ENCODE assay signal across 21 cellular contexts in the genomic region with DNA sequence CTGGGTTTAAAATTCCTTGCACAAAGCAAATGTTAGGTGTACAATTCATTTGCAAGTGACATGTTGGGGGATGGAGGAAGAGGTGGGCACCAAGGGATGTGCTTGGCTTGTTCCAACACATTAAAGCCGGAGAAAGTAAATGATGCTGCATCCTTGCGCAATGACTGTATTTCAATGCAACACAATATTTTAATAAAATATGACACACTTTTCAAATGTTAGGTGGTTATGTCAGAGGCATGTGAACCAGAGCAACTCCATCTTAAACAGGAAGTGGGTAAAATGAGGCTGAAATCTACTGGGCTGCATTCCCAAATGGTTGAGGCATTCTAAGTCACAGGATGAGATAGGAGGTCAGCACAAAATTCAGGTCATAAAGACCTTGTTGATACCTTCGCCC. TPM values are rescaled to one million over a fixed set of nuclear protein-coding genes. Genes with fewer than 3 reads are reported as not detected.
DNase-seq lines count a peak whose midpoint lies in the region; TF ChIP-seq lines count a peak whose summit lies in the region.
"Had no signal": no experiment of that assay in that cellular context is flagged by ENCODE, and none has a peak within 500 bp of the region (broad histone marks: within the 10 kb centered on the region; RNA-seq: fewer than 3 reads in every experiment).

No MANE protein-coding gene starts in this region.

- CTCF ChIA-PET in MCF 10A (lab: Yijun Ruan, JAX) (interaction anchor here (0.6 to 2.0 kb wide), 6 partner anchors 9 to 350 kb away, joined by 3 to 10 read pairs (median 4); no protein-coding TSS in a partner anchor), mammary epithelial cell (lab: Charles Lee; ENCODE audit: low non-redundant PET) (no interaction called here)

- no peak for TF ChIP-seq EP300 in suprapubic skin (IDR thresholded peaks at IDR 0.05)

- H3K27ac ChIP-seq in mammary epithelial cell (ENCODE audit: insufficient read depth, low read depth, low read length) (no peak overlapping the region), breast epithelium (peak overlapping the region; percentile 66 to 73), suprapubic skin (peak overlapping the region; percentile 52), vagina (no peak overlapping the region)
- H3K27ac ChIP-seq: 22Rv1, KMS-11, Peyer's patch had no signal

- H3K36me3 ChIP-seq in mammary epithelial cell (ENCODE audit: insufficient read depth, low read length) (no peaks in the 10 kb centered on the region), breast epithelium (no peaks in the 10 kb centered on the region), suprapubic skin (no peaks in the 10 kb centered on the region), vagina (no peaks in the 10 kb centered on the region)
- H3K36me3 ChIP-seq: Peyer's patch had no signal

- H3K4me2 ChIP-seq in mammary epithelial cell (ENCODE audit: insufficient read depth, low read depth, low read length) = no peak overlapping the region
- H3K4me2 ChIP-seq: KMS-11 had no signal

- DNase-seq in MCF 10A (ENCODE audit: unreplicated experiment) (peak; percentile 54), mammary epithelial cell (no peak), breast epithelium (ENCODE audit: low spot score in 2 of 2) (no peak), fibroblast of mammary gland (ENCODE audit: low read depth) (peak; percentile 49), suprapubic skin (ENCODE audit: low spot score in 2 of 2) (no peak), inferior parietal cortex (ENCODE audit: extremely low spot score) (no peak), vagina (ENCODE audit: extremely low spot score in 2 of 2) (no peak), cortex of kidney (lab: John Stamatoyannopoulos, UW) (no peak)
- DNase-seq: AML-193; C1 segment of cervical spinal cord; CD8-positive, alpha-beta T cell; GOT3; HCEC 1CT; MV-4-11; NCI-H1105 treated with DMSO at 0.1 percent for 48 hours; NCI-H1694 treated with DMSO at 0.1 percent for 48 hours; NCI-H446; NCI-H526; Peyer's patch had no signal

- dilution Hi-C loops in mammary epithelial cell (cut with HindIII; ENCODE audit: low sequenced_read_pairs) = no loop called here

- TF ChIP-seq POLR2A in breast epithelium (IDR thresholded peaks at IDR 0.05) (no peak), suprapubic skin (IDR thresholded peaks at IDR 0.05) (no peak), vagina (IDR thresholded peaks at IDR 0.05) (no peak)

- BruUV-seq in MCF 10A (replicated peaks; lab: Mats Ljungman, UMichigan) (no TSS peak), mammary epithelial cell (replicated peaks; lab: Mats Ljungman, UMichigan) (no TSS peak)

- H3K9ac ChIP-seq in mammary epithelial cell (ENCODE audit: insufficient read depth, low read length) = no peak overlapping the region
- H3K9ac ChIP-seq: KMS-11 had no signal

- no peaks in the 10 kb centered on the region for H3K9me3 Mint-ChIP-seq in MCF 10A (ENCODE audit: unreplicated experiment)
- H3K9me3 Mint-ChIP-seq: CD8-positive, alpha-beta T cell had no signal

- intact Hi-C loops in MCF 10A (cut with micrococcal nuclease) (loop anchor here (5.0 kb wide), 1 partner anchor 86 kb away; no protein-coding TSS in a partner anchor), mammary epithelial cell (cut with micrococcal nuclease) (no loop called here), breast epithelium (cut with DNase I; ENCODE audit: low total_unique reads) (no loop called here), vagina (cut with DNase I) (no loop called here)

- H3K4me3 ChIP-seq in mammary epithelial cell (replicated peaks in 1 of 3; ENCODE audit: insufficient read depth in 1 of 3, low read depth in 2 of 3, low read length in 3 of 3) (no peak overlapping the region), breast epithelium (no peak overlapping the region), fibroblast of mammary gland (ENCODE audit: control insufficient read depth, low read depth, low read length) (no peak overlapping the region), suprapubic skin (no peak overlapping the region), vagina (no peak overlapping the region)
- H3K4me3 ChIP-seq: Peyer's patch had no signal

- peaks cover 37% of the 10 kb centered on the region for H3K4me1 Mint-ChIP-seq in MCF 10A (ENCODE audit: insufficient read depth, unreplicated experiment)

- H3K9me3 ChIP-seq in mammary epithelial cell (replicated peaks; ENCODE audit: insufficient read depth, low read length) (no peaks in the 10 kb centered on the region), breast epithelium (no peaks in the 10 kb centered on the region), suprapubic skin (no peaks in the 10 kb centered on the region), vagina (no peaks in the 10 kb centered on the region)
- H3K9me3 ChIP-seq: Peyer's patch had no signal

- H3K4me1 ChIP-seq in mammary epithelial cell (ENCODE audit: insufficient read depth, low read length) (peaks cover 34% of the 10 kb centered on the region), breast epithelium (no peaks in the 10 kb centered on the region), suprapubic skin (peaks cover 26% of the 10 kb centered on the region), vagina (peaks cover 11% of the 10 kb centered on the region)
- H3K4me1 ChIP-seq: Peyer's patch had no signal

- peak overlapping the region; percentile 98 for H3K27ac Mint-ChIP-seq in MCF 10A (ENCODE audit: low read depth, unreplicated experiment)
- H3K27ac Mint-ChIP-seq: CD8-positive, alpha-beta T cell had no signal

- H3K4me3 Mint-ChIP-seq in MCF 10A (ENCODE audit: unreplicated experiment) = no peak overlapping the region
- H3K4me3 Mint-ChIP-seq: CD8-positive, alpha-beta T cell had no signal

- no peaks in the 10 kb centered on the region for H3K79me2 ChIP-seq in mammary epithelial cell (ENCODE audit: insufficient read depth, low read length)

- H3K27me3 ChIP-seq in mammary epithelial cell (ENCODE audit: insufficient read depth, low read length) = no peaks in the 10 kb centered on the region
- H3K27me3 ChIP-seq in breast epithelium = no peaks in the 10 kb centered on the region
- no peaks in the 10 kb centered on the region for H3K27me3 ChIP-seq in suprapubic skin
- H3K27me3 ChIP-seq in vagina = no peaks in the 10 kb centered on the region
- H3K27me3 ChIP-seq: Peyer's patch had no signal

- POLR2A ChIA-PET in MCF 10A (lab: Yijun Ruan, JAX) = interaction anchor here (0.6 to 7.9 kb wide), 22 partner anchors 9 to 229 kb away, joined by 3 to 107 read pairs (median 6); a partner anchor contains a TSS

- H3K27me3 Mint-ChIP-seq in MCF 10A (ENCODE audit: insufficient read depth, unreplicated experiment) = no peaks in the 10 kb centered on the region

- in situ Hi-C loops in mammary epithelial cell (cut with MboI; ENCODE audit: low sequenced_read_pairs in 2 of 2) = no loop called here

- TF ChIP-seq CTCF in MCF 10A (IDR thresholded peaks at IDR 0.05; ENCODE audit: unreplicated experiment) (no peak), mammary epithelial cell (conservative IDR thresholded peaks at IDR 0.05 in 1 of 2, IDR thresholded peaks at IDR 0.05 in 1 of 2; ENCODE audit: extremely low read depth in 1 of 2, insufficient read depth in 1 of 2, low read depth in 1 of 2, low read length in 2 of 2) (no peak), breast epithelium (IDR thresholded peaks at IDR 0.05) (no peak), fibroblast of mammary gland (conservative IDR thresholded peaks at IDR 0.05; ENCODE audit: control insufficient read depth, insufficient read depth, low read depth, low read length) (no peak), suprapubic skin (IDR thresholded peaks at IDR 0.05) (no peak), vagina (IDR thresholded peaks at IDR 0.05) (no peak)

- no peaks in the 10 kb centered on the region for H4K20me1 ChIP-seq in mammary epithelial cell (ENCODE audit: insufficient read depth, low read length)

- H2AFZ ChIP-seq in mammary epithelial cell (ENCODE audit: low read depth, low read length) = no peak overlapping the region

- H3K36me3 Mint-ChIP-seq in MCF 10A (ENCODE audit: insufficient read depth, unreplicated experiment) = no peaks in the 10 kb centered on the region
- H3K36me3 Mint-ChIP-seq: CD8-positive, alpha-beta T cell had no signal

- WGBS in mammary epithelial cell (ENCODE audit: low coverage, missing lambda C conversion rate) = 94% methylated on average over 3 of the region's 3 CpGs
- 95% methylated on average over 3 of the region's 3 CpGs for WGBS in suprapubic skin

RNA-seq across cellular contexts. Expression of a gene that starts 53.6 kb away (rescaled TPM):
- total RNA-seq in MCF 10A (2022) (100 TPM in 2 replicates), mammary epithelial cell (100 to 1,000 TPM; 107 to 221 TPM), breast epithelium (100 to 1,000 TPM; 115 to 189 (median 121) TPM), suprapubic skin (100 to 1,000 TPM in 3 of 4 donors, 10 to 100 TPM in 1; 92.5 to 125 (median 109) TPM), vagina (90.6 TPM)
- polyA plus RNA-seq in mammary epithelial cell = 19.8 TPM
- polyA minus RNA-seq in mammary epithelial cell = 51.0 TPM

Comparison
In these comparisons a context has a peak if more than half of its experiments do, and no peak if none do; other contexts are left out.
1. DNase-seq: peak in MCF 10A (single experiment) and fibroblast of mammary gland (single experiment); none in mammary epithelial cell (single experiment), breast epithelium (0 of 2), suprapubic skin (0 of 2), inferior parietal cortex (single experiment), vagina (0 of 2) and cortex of kidney (single experiment).
2. H3K27ac ChIP-seq: peak in breast epithelium (2 of 2) and suprapubic skin (single experiment); none in mammary epithelial cell (single experiment) and vagina (single experiment).